7 cellular contexts compared by ENCODE assay signal in genomic region chr17:52383493-52384100, GRCh38.
DNase-seq lines count a peak whose midpoint lies in the region; ATAC-seq and TF ChIP-seq lines count a peak whose summit lies in the region.

No MANE protein-coding gene starts in this region.

- POLR2A ChIA-PET in HEK293T (lab: Yijun Ruan, JAX) = interaction anchor here (0.6 kb wide), 1 partner anchor 235 kb away, joined by 3 read pairs; no protein-coding TSS in a partner anchor

- in situ Hi-C loops in G401 (cut with HindIII; ENCODE audit: low sequenced_read_pairs) = no loop called here

- ATAC-seq in GM19035 (IDR thresholded peaks at IDR 0.05; ENCODE audit: unreplicated experiment) = no peak

- CTCF ChIA-PET in HEK293T (lab: Yijun Ruan, JAX) = interaction anchor here (0.6 kb wide), 1 partner anchor 13 kb away, joined by 5 read pairs; no protein-coding TSS in a partner anchor

- DNase-seq in G401 (ENCODE audit: low spot score) (peak; percentile 62), HEK293T (ENCODE audit: extremely low spot score) (peak; percentile 45), NCI-H2196 (lab: John Stamatoyannopoulos, UW; ENCODE audit: unreplicated experiment) (peak; percentile 84), amygdala (lab: John Stamatoyannopoulos, UW) (peak in 45 of 56 donors; percentile 0 to 70 (median 21)), iPS-NIHi7 (ENCODE audit: extremely low spot score) (peak; percentile 64), substantia nigra (lab: John Stamatoyannopoulos, UW) (peak in 34 of 49 donors; percentile 2 to 75 (median 32))

- no peak overlapping the region for H3K27ac ChIP-seq in substantia nigra (ENCODE audit: low read depth, low read length, poor library complexity, severe bottlenecking)

TF ChIP-seq in HEK293T, 16 proteins besides CTCF, POLR2A, EP300 and RAD21:
- TF ChIP-seq ZNF384 (IDR thresholded peaks at IDR 0.05) = no peak
- TF ChIP-seq FOXM1 (IDR thresholded peaks at IDR 0.05; ENCODE audit: borderline replicate concordance) = no peak
- TF ChIP-seq ELF4 (IDR thresholded peaks at IDR 0.05) = no peak
- no peak for TF ChIP-seq BHLHE40 (IDR thresholded peaks at IDR 0.05; ENCODE audit: borderline replicate concordance)
- TF ChIP-seq, protein P1, sequence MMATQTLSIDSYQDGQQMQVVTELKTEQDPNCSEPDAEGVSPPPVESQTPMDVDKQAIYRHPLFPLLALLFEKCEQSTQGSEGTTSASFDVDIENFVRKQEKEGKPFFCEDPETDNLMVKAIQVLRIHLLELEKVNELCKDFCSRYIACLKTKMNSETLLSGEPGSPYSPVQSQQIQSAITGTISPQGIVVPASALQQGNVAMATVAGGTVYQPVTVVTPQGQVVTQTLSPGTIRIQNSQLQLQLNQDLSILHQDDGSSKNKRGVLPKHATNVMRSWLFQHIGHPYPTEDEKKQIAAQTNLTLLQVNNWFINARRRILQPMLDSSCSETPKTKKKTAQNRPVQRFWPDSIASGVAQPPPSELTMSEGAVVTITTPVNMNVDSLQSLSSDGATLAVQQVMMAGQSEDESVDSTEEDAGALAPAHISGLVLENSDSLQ (IDR thresholded peaks at IDR 0.05) = no peak
- TF ChIP-seq FOXK2 (IDR thresholded peaks at IDR 0.05) = no peak
- TF ChIP-seq SUZ12 (IDR thresholded peaks at IDR 0.05) = no peak
- TF ChIP-seq NFRKB (IDR thresholded peaks at IDR 0.05) = no peak
- TF ChIP-seq FOXA1 (IDR thresholded peaks at IDR 0.05) = no peak
- no peak for TF ChIP-seq LEF1 (IDR thresholded peaks at IDR 0.05; ENCODE audit: borderline replicate concordance)
- TF ChIP-seq SP1 (IDR thresholded peaks at IDR 0.05) = no peak

Comparison
In these comparisons a context has a peak if more than half of its experiments do, and no peak if none do; other contexts are left out.
1. DNase-seq: peak in every context shown above with its lines; median percentile 84 in NCI-H2196; 64 in iPS-NIHi7; 62 in G401; 45 in HEK293T; 32 in substantia nigra; 21 in amygdala.